Comparison of ENCODE assay signal across 1 cellular context in the genomic region with DNA sequence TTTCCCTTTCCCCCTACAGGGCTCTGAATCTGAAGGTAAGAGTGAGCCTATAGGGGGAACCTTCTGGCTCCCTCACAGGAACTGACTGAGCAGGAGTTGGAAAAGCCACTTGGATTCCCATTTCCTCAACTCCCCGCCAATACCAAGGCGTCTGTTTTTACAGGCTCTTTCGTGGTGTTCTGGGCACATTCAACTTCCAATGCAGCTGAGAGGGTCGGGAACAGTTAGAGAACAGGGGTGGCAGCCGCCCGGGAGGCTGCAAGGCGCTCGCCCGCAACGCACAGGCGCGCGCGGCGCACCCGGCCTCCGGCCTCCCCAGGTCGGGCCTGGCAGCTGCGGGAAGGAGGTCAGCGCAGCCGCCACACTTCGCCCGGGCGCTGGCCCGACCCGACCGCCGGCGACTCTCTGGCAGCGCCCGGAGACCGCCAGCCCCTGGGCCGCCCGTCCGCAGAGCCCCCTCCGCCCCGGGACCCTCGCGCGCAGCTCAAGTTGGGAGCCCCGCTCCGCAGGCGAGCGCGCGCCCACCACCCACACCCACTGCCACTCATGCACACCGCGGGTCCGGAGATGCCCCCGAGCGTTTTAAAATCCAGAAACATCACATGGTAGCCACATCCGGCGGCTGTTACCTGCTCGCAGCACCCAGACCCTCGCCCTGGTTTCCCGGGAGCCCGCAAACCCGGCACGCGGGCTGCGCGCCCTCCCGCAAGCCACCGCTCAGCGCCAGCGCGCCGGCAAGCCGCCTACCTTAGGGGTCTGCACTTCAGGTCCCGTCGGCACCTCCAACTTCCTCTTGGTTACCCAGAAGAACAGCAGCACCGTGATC.
TF ChIP-seq lines count a peak whose summit lies in the region.

No MANE protein-coding gene starts in this region.

TF ChIP-seq in GM12878, 131 proteins besides CTCF, POLR2A, EP300 and RAD21 (continued from another document):
- TF ChIP-seq, protein P1, sequence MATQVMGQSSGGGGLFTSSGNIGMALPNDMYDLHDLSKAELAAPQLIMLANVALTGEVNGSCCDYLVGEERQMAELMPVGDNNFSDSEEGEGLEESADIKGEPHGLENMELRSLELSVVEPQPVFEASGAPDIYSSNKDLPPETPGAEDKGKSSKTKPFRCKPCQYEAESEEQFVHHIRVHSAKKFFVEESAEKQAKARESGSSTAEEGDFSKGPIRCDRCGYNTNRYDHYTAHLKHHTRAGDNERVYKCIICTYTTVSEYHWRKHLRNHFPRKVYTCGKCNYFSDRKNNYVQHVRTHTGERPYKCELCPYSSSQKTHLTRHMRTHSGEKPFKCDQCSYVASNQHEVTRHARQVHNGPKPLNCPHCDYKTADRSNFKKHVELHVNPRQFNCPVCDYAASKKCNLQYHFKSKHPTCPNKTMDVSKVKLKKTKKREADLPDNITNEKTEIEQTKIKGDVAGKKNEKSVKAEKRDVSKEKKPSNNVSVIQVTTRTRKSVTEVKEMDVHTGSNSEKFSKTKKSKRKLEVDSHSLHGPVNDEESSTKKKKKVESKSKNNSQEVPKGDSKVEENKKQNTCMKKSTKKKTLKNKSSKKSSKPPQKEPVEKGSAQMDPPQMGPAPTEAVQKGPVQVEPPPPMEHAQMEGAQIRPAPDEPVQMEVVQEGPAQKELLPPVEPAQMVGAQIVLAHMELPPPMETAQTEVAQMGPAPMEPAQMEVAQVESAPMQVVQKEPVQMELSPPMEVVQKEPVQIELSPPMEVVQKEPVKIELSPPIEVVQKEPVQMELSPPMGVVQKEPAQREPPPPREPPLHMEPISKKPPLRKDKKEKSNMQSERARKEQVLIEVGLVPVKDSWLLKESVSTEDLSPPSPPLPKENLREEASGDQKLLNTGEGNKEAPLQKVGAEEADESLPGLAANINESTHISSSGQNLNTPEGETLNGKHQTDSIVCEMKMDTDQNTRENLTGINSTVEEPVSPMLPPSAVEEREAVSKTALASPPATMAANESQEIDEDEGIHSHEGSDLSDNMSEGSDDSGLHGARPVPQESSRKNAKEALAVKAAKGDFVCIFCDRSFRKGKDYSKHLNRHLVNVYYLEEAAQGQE (IDR thresholded peaks at IDR 0.05; ENCODE audit: low read depth, low read length), result no peak
- TF ChIP-seq BACH1 (IDR thresholded peaks at IDR 0.05; ENCODE audit: borderline replicate concordance), result no peak
- 0 out of 2 replicates have a peak, but pooled peaks have one; percentile 8 for TF ChIP-seq IKZF1 (conservative IDR thresholded peaks at IDR 0.05)
- TF ChIP-seq POLR2AphosphoS2 (IDR thresholded peaks at IDR 0.05; ENCODE audit: low read depth, low read length), result no peak
- TF ChIP-seq, protein P2, sequence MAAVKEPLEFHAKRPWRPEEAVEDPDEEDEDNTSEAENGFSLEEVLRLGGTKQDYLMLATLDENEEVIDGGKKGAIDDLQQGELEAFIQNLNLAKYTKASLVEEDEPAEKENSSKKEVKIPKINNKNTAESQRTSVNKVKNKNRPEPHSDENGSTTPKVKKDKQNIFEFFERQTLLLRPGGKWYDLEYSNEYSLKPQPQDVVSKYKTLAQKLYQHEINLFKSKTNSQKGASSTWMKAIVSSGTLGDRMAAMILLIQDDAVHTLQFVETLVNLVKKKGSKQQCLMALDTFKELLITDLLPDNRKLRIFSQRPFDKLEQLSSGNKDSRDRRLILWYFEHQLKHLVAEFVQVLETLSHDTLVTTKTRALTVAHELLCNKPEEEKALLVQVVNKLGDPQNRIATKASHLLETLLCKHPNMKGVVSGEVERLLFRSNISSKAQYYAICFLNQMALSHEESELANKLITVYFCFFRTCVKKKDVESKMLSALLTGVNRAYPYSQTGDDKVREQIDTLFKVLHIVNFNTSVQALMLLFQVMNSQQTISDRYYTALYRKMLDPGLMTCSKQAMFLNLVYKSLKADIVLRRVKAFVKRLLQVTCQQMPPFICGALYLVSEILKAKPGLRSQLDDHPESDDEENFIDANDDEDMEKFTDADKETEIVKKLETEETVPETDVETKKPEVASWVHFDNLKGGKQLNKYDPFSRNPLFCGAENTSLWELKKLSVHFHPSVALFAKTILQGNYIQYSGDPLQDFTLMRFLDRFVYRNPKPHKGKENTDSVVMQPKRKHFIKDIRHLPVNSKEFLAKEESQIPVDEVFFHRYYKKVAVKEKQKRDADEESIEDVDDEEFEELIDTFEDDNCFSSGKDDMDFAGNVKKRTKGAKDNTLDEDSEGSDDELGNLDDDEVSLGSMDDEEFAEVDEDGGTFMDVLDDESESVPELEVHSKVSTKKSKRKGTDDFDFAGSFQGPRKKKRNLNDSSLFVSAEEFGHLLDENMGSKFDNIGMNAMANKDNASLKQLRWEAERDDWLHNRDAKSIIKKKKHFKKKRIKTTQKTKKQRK (IDR thresholded peaks at IDR 0.05; ENCODE audit: low read depth, low read length), result no peak
- TF ChIP-seq FOXM1 (IDR thresholded peaks at IDR 0.05; ENCODE audit: low read depth, low read length), result no peak
- TF ChIP-seq BHLHE40 (IDR thresholded peaks at IDR 0.05; ENCODE audit: borderline replicate concordance in 1 of 2, low read depth in 2 of 2, low read length in 1 of 2), result peak in 1 of 2 experiments; percentile 3; a peak in 1 of 4 replicates
- no peak for TF ChIP-seq ETV6 (conservative IDR thresholded peaks at IDR 0.05 in 1 of 2, IDR thresholded peaks at IDR 0.05 in 1 of 2; ENCODE audit: borderline replicate concordance in 1 of 2, low read depth in 1 of 2)
- no peak for TF ChIP-seq MTA2 (IDR thresholded peaks at IDR 0.05; ENCODE audit: low read depth)
- TF ChIP-seq, protein P3, sequence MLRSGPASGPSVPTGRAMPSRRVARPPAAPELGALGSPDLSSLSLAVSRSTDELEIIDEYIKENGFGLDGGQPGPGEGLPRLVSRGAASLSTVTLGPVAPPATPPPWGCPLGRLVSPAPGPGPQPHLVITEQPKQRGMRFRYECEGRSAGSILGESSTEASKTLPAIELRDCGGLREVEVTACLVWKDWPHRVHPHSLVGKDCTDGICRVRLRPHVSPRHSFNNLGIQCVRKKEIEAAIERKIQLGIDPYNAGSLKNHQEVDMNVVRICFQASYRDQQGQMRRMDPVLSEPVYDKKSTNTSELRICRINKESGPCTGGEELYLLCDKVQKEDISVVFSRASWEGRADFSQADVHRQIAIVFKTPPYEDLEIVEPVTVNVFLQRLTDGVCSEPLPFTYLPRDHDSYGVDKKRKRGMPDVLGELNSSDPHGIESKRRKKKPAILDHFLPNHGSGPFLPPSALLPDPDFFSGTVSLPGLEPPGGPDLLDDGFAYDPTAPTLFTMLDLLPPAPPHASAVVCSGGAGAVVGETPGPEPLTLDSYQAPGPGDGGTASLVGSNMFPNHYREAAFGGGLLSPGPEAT (IDR thresholded peaks at IDR 0.05; ENCODE audit: low read depth), result no peak
- TF ChIP-seq IKZF2 (IDR thresholded peaks at IDR 0.05), result 0 out of 4 replicates have a peak, but pooled peaks of 1 of the 2 experiments have one; percentile 9
- TF ChIP-seq, protein P4, sequence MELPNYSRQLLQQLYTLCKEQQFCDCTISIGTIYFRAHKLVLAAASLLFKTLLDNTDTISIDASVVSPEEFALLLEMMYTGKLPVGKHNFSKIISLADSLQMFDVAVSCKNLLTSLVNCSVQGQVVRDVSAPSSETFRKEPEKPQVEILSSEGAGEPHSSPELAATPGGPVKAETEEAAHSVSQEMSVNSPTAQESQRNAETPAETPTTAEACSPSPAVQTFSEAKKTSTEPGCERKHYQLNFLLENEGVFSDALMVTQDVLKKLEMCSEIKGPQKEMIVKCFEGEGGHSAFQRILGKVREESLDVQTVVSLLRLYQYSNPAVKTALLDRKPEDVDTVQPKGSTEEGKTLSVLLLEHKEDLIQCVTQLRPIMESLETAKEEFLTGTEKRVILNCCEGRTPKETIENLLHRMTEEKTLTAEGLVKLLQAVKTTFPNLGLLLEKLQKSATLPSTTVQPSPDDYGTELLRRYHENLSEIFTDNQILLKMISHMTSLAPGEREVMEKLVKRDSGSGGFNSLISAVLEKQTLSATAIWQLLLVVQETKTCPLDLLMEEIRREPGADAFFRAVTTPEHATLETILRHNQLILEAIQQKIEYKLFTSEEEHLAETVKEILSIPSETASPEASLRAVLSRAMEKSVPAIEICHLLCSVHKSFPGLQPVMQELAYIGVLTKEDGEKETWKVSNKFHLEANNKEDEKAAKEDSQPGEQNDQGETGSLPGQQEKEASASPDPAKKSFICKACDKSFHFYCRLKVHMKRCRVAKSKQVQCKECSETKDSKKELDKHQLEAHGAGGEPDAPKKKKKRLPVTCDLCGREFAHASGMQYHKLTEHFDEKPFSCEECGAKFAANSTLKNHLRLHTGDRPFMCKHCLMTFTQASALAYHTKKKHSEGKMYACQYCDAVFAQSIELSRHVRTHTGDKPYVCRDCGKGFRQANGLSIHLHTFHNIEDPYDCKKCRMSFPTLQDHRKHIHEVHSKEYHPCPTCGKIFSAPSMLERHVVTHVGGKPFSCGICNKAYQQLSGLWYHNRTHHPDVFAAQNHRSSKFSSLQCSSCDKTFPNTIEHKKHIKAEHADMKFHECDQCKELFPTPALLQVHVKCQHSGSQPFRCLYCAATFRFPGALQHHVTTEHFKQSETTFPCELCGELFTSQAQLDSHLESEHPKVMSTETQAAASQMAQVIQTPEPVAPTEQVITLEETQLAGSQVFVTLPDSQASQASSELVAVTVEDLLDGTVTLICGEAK (IDR thresholded peaks at IDR 0.05; ENCODE audit: borderline replicate concordance), result no peak
- TF ChIP-seq, protein P5, sequence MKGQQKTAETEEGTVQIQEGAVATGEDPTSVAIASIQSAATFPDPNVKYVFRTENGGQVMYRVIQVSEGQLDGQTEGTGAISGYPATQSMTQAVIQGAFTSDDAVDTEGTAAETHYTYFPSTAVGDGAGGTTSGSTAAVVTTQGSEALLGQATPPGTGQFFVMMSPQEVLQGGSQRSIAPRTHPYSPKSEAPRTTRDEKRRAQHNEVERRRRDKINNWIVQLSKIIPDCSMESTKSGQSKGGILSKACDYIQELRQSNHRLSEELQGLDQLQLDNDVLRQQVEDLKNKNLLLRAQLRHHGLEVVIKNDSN (IDR thresholded peaks at IDR 0.05; ENCODE audit: borderline replicate concordance, extremely low read length, insufficient read depth, low read depth, low read length), result no peak
- TF ChIP-seq SMARCA5 (IDR thresholded peaks at IDR 0.05), result no peak
- TF ChIP-seq EED (IDR thresholded peaks at IDR 0.05; ENCODE audit: low read depth), result no peak
- TF ChIP-seq EZH2 (IDR thresholded peaks at IDR 0.05; ENCODE audit: borderline replicate concordance, control insufficient read depth, low read depth, low read length), result 0 out of 2 replicates have a peak, but pooled peaks have one; percentile 68
- no peak for TF ChIP-seq GABPA (IDR thresholded peaks at IDR 0.05; ENCODE audit: low read depth)
- TF ChIP-seq, protein P6, sequence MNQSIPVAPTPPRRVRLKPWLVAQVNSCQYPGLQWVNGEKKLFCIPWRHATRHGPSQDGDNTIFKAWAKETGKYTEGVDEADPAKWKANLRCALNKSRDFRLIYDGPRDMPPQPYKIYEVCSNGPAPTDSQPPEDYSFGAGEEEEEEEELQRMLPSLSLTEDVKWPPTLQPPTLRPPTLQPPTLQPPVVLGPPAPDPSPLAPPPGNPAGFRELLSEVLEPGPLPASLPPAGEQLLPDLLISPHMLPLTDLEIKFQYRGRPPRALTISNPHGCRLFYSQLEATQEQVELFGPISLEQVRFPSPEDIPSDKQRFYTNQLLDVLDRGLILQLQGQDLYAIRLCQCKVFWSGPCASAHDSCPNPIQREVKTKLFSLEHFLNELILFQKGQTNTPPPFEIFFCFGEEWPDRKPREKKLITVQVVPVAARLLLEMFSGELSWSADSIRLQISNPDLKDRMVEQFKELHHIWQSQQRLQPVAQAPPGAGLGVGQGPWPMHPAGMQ (IDR thresholded peaks at IDR 0.05; ENCODE audit: borderline replicate concordance), result no peak
